22 cellular contexts compared by ENCODE assay signal in the genomic region with DNA sequence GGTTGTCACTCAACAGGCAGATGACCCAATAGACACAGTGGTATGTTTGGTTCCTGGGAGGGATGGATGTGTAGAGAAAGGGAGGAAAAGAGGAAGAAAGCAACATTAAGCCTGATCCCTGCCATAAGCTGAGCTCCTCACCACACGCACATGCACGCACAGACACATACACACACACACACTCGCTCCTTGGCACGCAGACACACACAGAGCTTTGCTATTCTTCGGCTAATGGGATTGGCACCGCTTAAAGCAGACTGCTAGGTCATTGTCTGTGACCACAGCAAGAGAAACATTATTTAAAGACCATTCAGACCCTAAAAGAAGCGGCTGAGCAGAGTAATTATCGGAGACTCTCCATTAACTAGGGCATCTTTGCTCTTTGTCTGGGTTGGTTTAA. TPM values are rescaled to one million over a fixed set of nuclear protein-coding genes. Genes with fewer than 3 reads are reported as not detected.
DNase-seq lines count a peak whose midpoint lies in the region; TF ChIP-seq lines count a peak whose summit lies in the region.
"Had no signal": no experiment of that assay in that cellular context is flagged by ENCODE, and none has a peak within 500 bp of the region (broad histone marks: within the 10 kb centered on the region; RNA-seq: fewer than 3 reads in every experiment).

No MANE protein-coding gene starts in this region.

- H4K8ac ChIP-seq in neuronal stem cell (ENCODE audit: low read depth, low read length) = no peak overlapping the region

- WGBS in neuronal stem cell (ENCODE audit: extremely low coverage in 2 of 2, insufficient read length in 2 of 2, insufficient replicate concordance in 1 of 2), 2 donors = no CpG with 5 or more reads among the region's 8 CpGs

- H3K4me2 ChIP-seq in neuronal stem cell (ENCODE audit: insufficient read depth, low read length, poor library complexity, severe bottlenecking) = peak overlapping the region; percentile 42
- H3K4me2 ChIP-seq: BLaER1 treated with 17β-estradiol and CSF1 and Interleukin-3, amounts not matched to agents 10 nM and 100 nM had no signal

- no peaks in the 10 kb centered on the region for H3K79me1 ChIP-seq in neuronal stem cell (ENCODE audit: low read depth, low read length)

- no peak overlapping the region for H4K91ac ChIP-seq in neuronal stem cell (ENCODE audit: low read depth, low read length, poor library complexity)

- no peaks in the 10 kb centered on the region for H3K9me3 ChIP-seq in neuronal stem cell (replicated peaks in 1 of 2; ENCODE audit: control insufficient read depth in 2 of 2, insufficient read depth in 1 of 2, low read depth in 1 of 2, low read length in 2 of 2)
- H3K9me3 ChIP-seq: BLaER1 treated with 17β-estradiol and CSF1 and Interleukin-3, amounts not matched to agents 10 nM and 100 nM; HAP-1; heart right ventricle; left lung; thyroid gland had no signal

- no peaks in the 10 kb centered on the region; the same call in 1 of the 2 replicates for H3K27me3 Mint-ChIP-seq in HFFc6 (ENCODE audit: insufficient read depth)
- H3K27me3 Mint-ChIP-seq: stimulated activated naive CD8-positive, alpha-beta T cell treated with anti-CD3 and anti-CD28 coated beads, Interleukin-15, Interleukin-2, amounts not matched to agents 100 ng/mL and 50 ng/mL, for 24 hours had no signal

- H2AFZ ChIP-seq in neuronal stem cell (ENCODE audit: low read length) = peak overlapping the region; percentile 43

- no peaks in the 10 kb centered on the region for H3K36me3 Mint-ChIP-seq in HFFc6 (ENCODE audit: low read depth)
- H3K36me3 Mint-ChIP-seq: activated naive CD8-positive, alpha-beta T cell treated with anti-CD3 and anti-CD28 coated beads, Interleukin-2, amount 10 ng/mL, durations not matched to agents 7 days and 5 days had no signal

- no peak overlapping the region for H3K23ac ChIP-seq in neuronal stem cell (ENCODE audit: low read depth, low read length, poor library complexity)

- no peaks in the 10 kb centered on the region for H3K36me3 ChIP-seq in neuronal stem cell (replicated peaks in 1 of 2; ENCODE audit: control insufficient read depth in 2 of 2, insufficient read depth in 2 of 2, low read length in 2 of 2)
- H3K36me3 ChIP-seq: BLaER1 treated with 17β-estradiol and CSF1 and Interleukin-3, amounts not matched to agents 10 nM and 100 nM; HAP-1; heart right ventricle; left lung; thyroid gland had no signal

- H3K18ac ChIP-seq in neuronal stem cell (ENCODE audit: low read length) = no peak overlapping the region

- no peak overlapping the region for H3K4ac ChIP-seq in neuronal stem cell (ENCODE audit: low read length)

- no peak for TF ChIP-seq CTCF in HFFc6 (IDR thresholded peaks at IDR 0.05)

- H3K14ac ChIP-seq in neuronal stem cell (ENCODE audit: low read length) = no peak overlapping the region

- no peaks in the 10 kb centered on the region for H3K27me3 ChIP-seq in neuronal stem cell (ENCODE audit: control insufficient read depth in 3 of 3, insufficient read depth in 3 of 3, low read depth in 1 of 3, low read length in 3 of 3)
- H3K27me3 ChIP-seq: BLaER1 treated with 17β-estradiol and CSF1 and Interleukin-3, amounts not matched to agents 10 nM and 100 nM; heart right ventricle; left lung; thyroid gland had no signal

- no peaks in the 10 kb centered on the region for H3K9me3 Mint-ChIP-seq in HFFc6
- H3K9me3 Mint-ChIP-seq: activated naive CD8-positive, alpha-beta T cell treated with anti-CD3 and anti-CD28 coated beads, Interleukin-2, amount 10 ng/mL, durations not matched to agents 7 days and 5 days; activated T-helper 17 cell treated with anti-CD3 and anti-CD28 coated beads, Interleukin-2, amount 50 U/mL, for 72 hours; nephron progenitor cell; stimulated activated naive CD8-positive, alpha-beta T cell treated with anti-CD3 and anti-CD28 coated beads, Interleukin-15, Interleukin-2, amounts not matched to agents 100 ng/mL and 50 ng/mL, for 24 hours had no signal

- H2BK5ac ChIP-seq in neuronal stem cell (ENCODE audit: low read length) = no peak overlapping the region

- peak overlapping the region; percentile 70 for H3K27ac ChIP-seq in neuronal stem cell (replicated peaks; ENCODE audit: low read length)
- H3K27ac ChIP-seq: BLaER1 treated with 17β-estradiol and CSF1 and Interleukin-3, amounts not matched to agents 10 nM and 100 nM; heart right ventricle; HL-60; left lung; RWPE1 had no signal

- peaks cover 0 to 8% of the 10 kb centered on the region in 2 donors for H3K4me1 ChIP-seq in neuronal stem cell (ENCODE audit: control insufficient read depth in 2 of 2, insufficient read depth in 1 of 2, low read depth in 1 of 2, low read length in 2 of 2)
- H3K4me1 ChIP-seq: left lung had no signal

- DNase-seq in HFFc6 (no peak), NCI-H82 treated with DMSO at 0.1 percent for 48 hours (lab: John Stamatoyannopoulos, UW; ENCODE audit: unreplicated experiment) (peak; percentile 54), ecto neural progenitor cell (ENCODE audit: low spot score) (peak; percentile 63), neuronal stem cell (ENCODE audit: low spot score) (peak; percentile 60), NCI-H146 (lab: John Stamatoyannopoulos, UW) (no peak), HT-29 (ENCODE audit: low spot score) (no peak), UCSD-AML1 (lab: John Stamatoyannopoulos, UW; ENCODE audit: unreplicated experiment) (no peak)
- DNase-seq in stimulated activated CD4-positive, alpha-beta T cell treated with anti-CD3 and anti-CD28 coated beads, Interleukin-15, amount 100 ng/mL, for 24 hours = no peak
- DNase-seq: activated CD4-positive, alpha-beta T cell treated with anti-CD3 and anti-CD28 coated beads, Interleukin-2, amount 50 U/mL, for 1 hour; activated naive CD8-positive, alpha-beta T cell treated with anti-CD3 and anti-CD28 coated beads, Interleukin-2, amount 10 ng/mL, durations not matched to agents 7 days and 5 days; effector CD4-positive, alpha-beta T cell; left lung; NCI-H1436 had no signal

- peak overlapping the region; percentile 29 for H3K27ac Mint-ChIP-seq in HFFc6
- H3K27ac Mint-ChIP-seq: activated naive CD8-positive, alpha-beta T cell treated with anti-CD3 and anti-CD28 coated beads, Interleukin-2, amount 10 ng/mL, durations not matched to agents 7 days and 5 days; activated T-helper 17 cell treated with anti-CD3 and anti-CD28 coated beads, Interleukin-2, amount 50 U/mL, for 72 hours; nephron progenitor cell; stimulated activated naive CD8-positive, alpha-beta T cell treated with anti-CD3 and anti-CD28 coated beads, Interleukin-15, Interleukin-2, amounts not matched to agents 100 ng/mL and 50 ng/mL, for 24 hours had no signal

- H2BK12ac ChIP-seq in neuronal stem cell (ENCODE audit: low read length) = no peak overlapping the region

- peak overlapping the region in 1 of 2 donors; percentile 3 for H3K4me3 ChIP-seq in neuronal stem cell (ENCODE audit: low read length in 2 of 2)
- H3K4me3 ChIP-seq: BLaER1 treated with 17β-estradiol and CSF1 and Interleukin-3, amounts not matched to agents 10 nM and 100 nM; HAP-1; heart right ventricle; left lung; thyroid gland had no signal

- no peak overlapping the region for H2BK120ac ChIP-seq in neuronal stem cell (ENCODE audit: low read depth, low read length)

- no peak overlapping the region for H2BK15ac ChIP-seq in neuronal stem cell (ENCODE audit: low read length)

- H3K4me3 Mint-ChIP-seq in HFFc6 = peak overlapping the region; percentile 56; the same call in 1 of the 2 replicates
- H3K4me3 Mint-ChIP-seq: activated naive CD8-positive, alpha-beta T cell treated with anti-CD3 and anti-CD28 coated beads, Interleukin-2, amount 10 ng/mL, durations not matched to agents 7 days and 5 days; activated T-helper 17 cell treated with anti-CD3 and anti-CD28 coated beads, Interleukin-2, amount 50 U/mL, for 72 hours; nephron progenitor cell; stimulated activated naive CD8-positive, alpha-beta T cell treated with anti-CD3 and anti-CD28 coated beads, Interleukin-15, Interleukin-2, amounts not matched to agents 100 ng/mL and 50 ng/mL, for 24 hours had no signal

- H3K4me1 Mint-ChIP-seq in HFFc6 (ENCODE audit: low read depth) = peaks cover 50% of the 10 kb centered on the region
- H3K4me1 Mint-ChIP-seq: activated naive CD8-positive, alpha-beta T cell treated with anti-CD3 and anti-CD28 coated beads, Interleukin-2, amount 10 ng/mL, durations not matched to agents 7 days and 5 days; activated T-helper 17 cell treated with anti-CD3 and anti-CD28 coated beads, Interleukin-2, amount 50 U/mL, for 72 hours; nephron progenitor cell had no signal

- no peak overlapping the region for H3K9ac ChIP-seq in neuronal stem cell (ENCODE audit: low read depth, low read length, poor library complexity)
- H3K9ac ChIP-seq: BLaER1 treated with 17β-estradiol and CSF1 and Interleukin-3, amounts not matched to agents 10 nM and 100 nM had no signal

- H2AK5ac ChIP-seq in neuronal stem cell (ENCODE audit: low read depth, low read length) = no peak overlapping the region

RNA-seq across cellular contexts. Expression of gene PLEKHM3, which starts 14.3 kb away (rescaled TPM):
- total RNA-seq in HFFc6 (2021; fragmentation: NEBNext Ultra II Directional; extraction: Animal tissue kit (Norgen Biotek cat#: 25700)) = 1 to 10 TPM; 6.4 to 8.2 (median 7.2) TPM
- polyA plus RNA-seq in neuronal stem cell (2013, experiment 1 of 2) = 8.9 TPM
- 9.7 TPM for polyA plus RNA-seq in neuronal stem cell (2013, experiment 2 of 2)
- total RNA-seq in HT-29 (2014; rRNA removed; shearing (Covaris generic)) = 4.7 and 9.0 TPM in 2 replicates

Comparison
In these comparisons a context has a peak if more than half of its experiments do, and no peak if none do; other contexts are left out.
1. DNase-seq: peak in NCI-H82 treated with DMSO at 0.1 percent for 48 hours (single experiment), ecto neural progenitor cell (single experiment) and neuronal stem cell (single experiment); none in HFFc6 (single experiment), stimulated activated CD4-positive, alpha-beta T cell treated with anti-CD3 and anti-CD28 coated beads, Interleukin-15, amount 100 ng/mL, for 24 hours (single experiment), NCI-H146 (single experiment), HT-29 (single experiment) and UCSD-AML1 (single experiment).